ENCODE assay signal across 1 cellular context in the genomic region with DNA sequence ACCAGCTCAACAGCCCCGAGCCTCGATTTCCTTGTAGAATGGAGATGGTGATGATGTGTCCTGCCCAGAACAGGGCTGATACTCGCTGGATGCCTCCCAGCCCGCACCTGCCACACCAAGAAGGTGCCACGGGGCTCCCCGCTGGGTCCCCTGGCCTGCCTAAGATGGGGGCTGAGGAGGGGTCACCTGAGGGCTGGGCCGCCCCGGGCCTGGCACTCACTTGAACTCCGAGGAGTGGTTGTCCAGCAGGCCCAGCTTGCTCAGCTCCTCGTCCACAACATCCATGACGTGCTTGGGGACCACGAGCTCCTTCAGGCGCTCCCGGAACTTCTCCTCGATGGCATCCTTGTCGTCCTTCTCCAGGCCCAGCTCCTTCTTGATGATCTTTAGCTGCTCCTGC.
TF ChIP-seq lines count a peak whose summit lies in the region.

No MANE protein-coding gene starts in this region.

TF ChIP-seq in SK-N-SH treated with all-trans-retinoic acid at 6 μM for 48 hours, 23 proteins besides CTCF, POLR2A, EP300 and RAD21 (continued from another document):
- TF ChIP-seq SNAI2 (CRISPR knock-in tag; IDR thresholded peaks at IDR 0.05) (no peak), ARNTL (CRISPR knock-in tag; IDR thresholded peaks at IDR 0.05; ENCODE audit: borderline replicate concordance, low read depth) (no peak), ZNF565 (CRISPR knock-in tag; conservative IDR thresholded peaks at IDR 0.05; ENCODE audit: low read depth) (no peak), ZFP30 (CRISPR knock-in tag; IDR thresholded peaks at IDR 0.05) (no peak), ZFP3 (CRISPR knock-in tag; IDR thresholded peaks at IDR 0.05) (no peak), ZNF8 (CRISPR knock-in tag; IDR thresholded peaks at IDR 0.05) (no peak)
- TF ChIP-seq, protein P1, sequence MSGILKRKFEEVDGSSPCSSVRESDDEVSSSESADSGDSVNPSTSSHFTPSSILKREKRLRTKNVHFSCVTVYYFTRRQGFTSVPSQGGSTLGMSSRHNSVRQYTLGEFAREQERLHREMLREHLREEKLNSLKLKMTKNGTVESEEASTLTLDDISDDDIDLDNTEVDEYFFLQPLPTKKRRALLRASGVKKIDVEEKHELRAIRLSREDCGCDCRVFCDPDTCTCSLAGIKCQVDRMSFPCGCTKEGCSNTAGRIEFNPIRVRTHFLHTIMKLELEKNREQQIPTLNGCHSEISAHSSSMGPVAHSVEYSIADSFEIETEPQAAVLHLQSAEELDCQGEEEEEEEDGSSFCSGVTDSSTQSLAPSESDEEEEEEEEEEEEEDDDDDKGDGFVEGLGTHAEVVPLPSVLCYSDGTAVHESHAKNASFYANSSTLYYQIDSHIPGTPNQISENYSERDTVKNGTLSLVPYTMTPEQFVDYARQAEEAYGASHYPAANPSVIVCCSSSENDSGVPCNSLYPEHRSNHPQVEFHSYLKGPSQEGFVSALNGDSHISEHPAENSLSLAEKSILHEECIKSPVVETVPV (CRISPR knock-in tag; IDR thresholded peaks at IDR 0.05): no peak
- TF ChIP-seq, protein P2, sequence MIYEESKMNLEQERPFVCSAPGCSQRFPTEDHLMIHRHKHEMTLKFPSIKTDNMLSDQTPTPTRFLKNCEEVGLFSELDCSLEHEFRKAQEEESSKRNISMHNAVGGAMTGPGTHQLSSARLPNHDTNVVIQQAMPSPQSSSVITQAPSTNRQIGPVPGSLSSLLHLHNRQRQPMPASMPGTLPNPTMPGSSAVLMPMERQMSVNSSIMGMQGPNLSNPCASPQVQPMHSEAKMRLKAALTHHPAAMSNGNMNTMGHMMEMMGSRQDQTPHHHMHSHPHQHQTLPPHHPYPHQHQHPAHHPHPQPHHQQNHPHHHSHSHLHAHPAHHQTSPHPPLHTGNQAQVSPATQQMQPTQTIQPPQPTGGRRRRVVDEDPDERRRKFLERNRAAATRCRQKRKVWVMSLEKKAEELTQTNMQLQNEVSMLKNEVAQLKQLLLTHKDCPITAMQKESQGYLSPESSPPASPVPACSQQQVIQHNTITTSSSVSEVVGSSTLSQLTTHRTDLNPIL (CRISPR knock-in tag; IDR thresholded peaks at IDR 0.05; ENCODE audit: low read depth): no peak
